In the genomic region with DNA sequence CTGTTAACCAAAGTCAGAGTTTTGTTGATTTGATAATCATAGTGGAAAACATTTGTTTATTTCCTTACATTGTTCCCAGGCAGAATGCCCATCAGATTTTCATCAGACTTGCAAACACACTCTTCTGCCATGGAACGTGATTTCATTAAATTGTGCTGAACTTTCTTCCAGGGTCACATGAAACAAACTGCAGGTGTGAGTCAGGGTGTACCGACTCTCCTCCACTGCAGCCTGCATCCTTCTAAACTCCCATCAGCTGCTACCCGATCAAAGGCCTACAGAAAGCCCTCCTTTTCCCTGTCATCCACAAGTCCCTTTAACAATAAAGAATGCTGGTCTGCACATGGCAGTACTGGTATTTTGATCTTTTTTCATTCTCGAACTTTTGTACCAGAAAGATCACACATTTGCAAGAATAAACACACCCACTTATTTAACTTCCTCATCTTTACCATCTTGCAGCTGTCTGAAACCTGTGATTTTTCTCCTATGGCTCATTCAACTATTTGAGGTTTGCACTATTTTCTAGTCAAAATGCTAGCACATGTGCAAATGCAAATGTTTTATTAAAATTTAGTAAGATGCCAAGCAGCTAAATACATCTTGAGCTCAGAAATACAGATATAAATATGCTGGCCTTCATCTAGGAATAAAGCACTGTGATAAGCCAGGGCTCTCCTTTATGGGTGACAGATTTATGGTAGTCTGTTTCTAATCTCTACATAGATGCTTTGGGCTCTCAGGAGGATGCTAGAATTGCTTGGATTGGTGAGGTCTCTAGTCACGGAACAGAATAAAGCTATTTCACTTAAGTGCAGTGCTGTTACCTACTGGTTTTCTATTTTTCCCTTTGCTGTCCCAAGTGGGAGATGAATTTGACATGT, we compare ENCODE assay signal across 18 cellular contexts. TPM values are rescaled to one million over a fixed set of nuclear protein-coding genes. Genes with fewer than 3 reads are reported as not detected.
A peak's percentile ranks its signal among the peaks of the same experiment; 100 is the strongest.
DNase-seq lines count a peak whose midpoint lies in the region; ATAC-seq and TF ChIP-seq lines count a peak whose summit lies in the region.
"Had no signal": no experiment of that assay in that cellular context is flagged by ENCODE, and none has a peak within 500 bp of the region (broad histone marks: within the 10 kb centered on the region; RNA-seq: fewer than 3 reads in every experiment).

No MANE protein-coding gene starts in this region.

- H3K4me2 ChIP-seq in Karpas-422 (ENCODE audit: low read depth, low read length, poor library complexity, severe bottlenecking): peak overlapping the region; percentile 41
- no peak overlapping the region for H3K4me2 ChIP-seq in neural progenitor cell

- 0 out of 2 replicates have a peak overlapping the region, but pooled peaks have one; percentile 8 for H2AFZ ChIP-seq in Karpas-422 (ENCODE audit: low read length)
- no peak overlapping the region for H2AFZ ChIP-seq in neural progenitor cell (replicated peaks)

- no peaks in the 10 kb centered on the region for H3K9me2 ChIP-seq in Karpas-422 (replicated peaks; ENCODE audit: insufficient read depth, low read length)

- H3K9ac ChIP-seq in Karpas-422 (ENCODE audit: low read length) (peak overlapping the region; percentile 8; the same call in 1 of the 2 replicates), neural progenitor cell (no peak overlapping the region)

- TF ChIP-seq POLR2A in heart left ventricle (IDR thresholded peaks at IDR 0.05): no peak

- ATAC-seq in GM19035 (IDR thresholded peaks at IDR 0.05; ENCODE audit: unreplicated experiment): peak; percentile 73
- peak; percentile 68 for ATAC-seq in HG02642 (IDR thresholded peaks at IDR 0.05; ENCODE audit: poor library complexity, unreplicated experiment)
- peak; percentile 61 to 84 for ATAC-seq in naive B cell (ENCODE audit: low read depth in 2 of 2)
- no peak for ATAC-seq in heart left ventricle
- ATAC-seq: HepG2 had no signal

- CTCF ChIA-PET in activated naive CD4-positive, alpha-beta T cell treated with anti-CD3 and anti-CD28 coated beads, Interleukin-2, amount 10 ng/mL, durations not matched to agents 7 days and 5 days (lab: Charles Lee): no interaction called here

- no peaks in the 10 kb centered on the region for H3K36me3 ChIP-seq in Karpas-422 (ENCODE audit: insufficient read depth, low read length)
- H3K36me3 ChIP-seq in heart left ventricle: no peaks in the 10 kb centered on the region
- no peaks in the 10 kb centered on the region for H3K36me3 ChIP-seq in neural progenitor cell

- H3K9me3 Mint-ChIP-seq in naive B cell (no peaks in the 10 kb centered on the region), neural progenitor cell (no peaks in the 10 kb centered on the region)
- H3K9me3 Mint-ChIP-seq in activated naive CD4-positive, alpha-beta T cell treated with anti-CD3 and anti-CD28 coated beads, Interleukin-2, amount 10 ng/mL, durations not matched to agents 7 days and 5 days: no peaks in the 10 kb centered on the region

- H3K4me3 Mint-ChIP-seq in naive B cell (peak overlapping the region in 7 of 8 donors; percentile 30 to 88 (median 69)), neural progenitor cell (no peak overlapping the region)
- no peak overlapping the region for H3K4me3 Mint-ChIP-seq in activated naive CD4-positive, alpha-beta T cell treated with anti-CD3 and anti-CD28 coated beads, Interleukin-2, amount 10 ng/mL, durations not matched to agents 7 days and 5 days
- H3K4me3 Mint-ChIP-seq: central memory CD8-positive, alpha-beta T cell had no signal

- 69 to 78% (median 73%) methylated on average over 5 of the region's 5 CpGs for WGBS in heart left ventricle, 4 donors

- intact Hi-C loops in heart left ventricle (cut with DNase I): loop anchor here in 1 of 10 donors (10.0 kb wide), 1 partner anchor 304 kb away; no protein-coding TSS in a partner anchor

- no peaks in the 10 kb centered on the region for H3K36me3 Mint-ChIP-seq in naive B cell
- no peaks in the 10 kb centered on the region for H3K36me3 Mint-ChIP-seq in neural progenitor cell
- H3K36me3 Mint-ChIP-seq in activated naive CD4-positive, alpha-beta T cell treated with anti-CD3 and anti-CD28 coated beads, Interleukin-2, amount 10 ng/mL, durations not matched to agents 7 days and 5 days: no peaks in the 10 kb centered on the region

- H3K27ac ChIP-seq in Karpas-422 (ENCODE audit: low read length): peak overlapping the region; percentile 46
- no peak overlapping the region for H3K27ac ChIP-seq in heart left ventricle
- H3K27ac ChIP-seq in neural progenitor cell: no peak overlapping the region
- H3K27ac ChIP-seq: C4-2B, skin epidermis had no signal

- peaks cover 8 to 38% (median 21%) of the 10 kb centered on the region in 3 donors for H3K4me1 Mint-ChIP-seq in naive B cell
- peaks cover 6% of the 10 kb centered on the region for H3K4me1 Mint-ChIP-seq in neural progenitor cell
- H3K4me1 Mint-ChIP-seq in activated naive CD4-positive, alpha-beta T cell treated with anti-CD3 and anti-CD28 coated beads, Interleukin-2, amount 10 ng/mL, durations not matched to agents 7 days and 5 days: no peaks in the 10 kb centered on the region
- H3K4me1 Mint-ChIP-seq: central memory CD8-positive, alpha-beta T cell had no signal

- no peak for TF ChIP-seq CTCF in heart left ventricle (IDR thresholded peaks at IDR 0.05)
- no peak for TF ChIP-seq CTCF in neural progenitor cell (IDR thresholded peaks at IDR 0.05)

- no peaks in the 10 kb centered on the region for H3K27me3 Mint-ChIP-seq in naive B cell
- no peaks in the 10 kb centered on the region for H3K27me3 Mint-ChIP-seq in neural progenitor cell (ENCODE audit: insufficient read depth, low read depth)
- no peaks in the 10 kb centered on the region for H3K27me3 Mint-ChIP-seq in activated naive CD4-positive, alpha-beta T cell treated with anti-CD3 and anti-CD28 coated beads, Interleukin-2, amount 10 ng/mL, durations not matched to agents 7 days and 5 days
- H3K27me3 Mint-ChIP-seq: central memory CD8-positive, alpha-beta T cell had no signal

- H3K4me3 ChIP-seq in Karpas-422 (ENCODE audit: low read length) (peak overlapping the region; percentile 14), heart left ventricle (no peak overlapping the region), neural progenitor cell (no peak overlapping the region)
- H3K4me3 ChIP-seq: skin epidermis had no signal

- no peaks in the 10 kb centered on the region for H3F3A ChIP-seq in neural progenitor cell (ENCODE audit: low read depth)

- H3K27me3 ChIP-seq in Karpas-422 (ENCODE audit: low read length) (no peaks in the 10 kb centered on the region), heart left ventricle (no peaks in the 10 kb centered on the region), neural progenitor cell (no peaks in the 10 kb centered on the region)

- H3K27ac Mint-ChIP-seq in naive B cell (peak overlapping the region; percentile 3 to 84 (median 52)), neural progenitor cell (no peak overlapping the region)
- no peak overlapping the region for H3K27ac Mint-ChIP-seq in activated naive CD4-positive, alpha-beta T cell treated with anti-CD3 and anti-CD28 coated beads, Interleukin-2, amount 10 ng/mL, durations not matched to agents 7 days and 5 days

- H4K20me1 ChIP-seq in Karpas-422 (ENCODE audit: insufficient read depth, low read depth, low read length) (no peaks in the 10 kb centered on the region), neural progenitor cell (ENCODE audit: low read depth) (no peaks in the 10 kb centered on the region)

- no peaks in the 10 kb centered on the region for H3K9me3 ChIP-seq in Karpas-422 (ENCODE audit: low read length)
- H3K9me3 ChIP-seq in heart left ventricle: no peaks in the 10 kb centered on the region
- no peaks in the 10 kb centered on the region for H3K9me3 ChIP-seq in neural progenitor cell (ENCODE audit: low read depth)

- peak; percentile 70 for DNase-seq in Karpas-422
- DNase-seq in naive B cell: peak; percentile 23
- no peak for DNase-seq in SIG-M5 (lab: John Stamatoyannopoulos, UW)
- DNase-seq in heart left ventricle: no peak
- DNase-seq in neural progenitor cell (ENCODE audit: low spot score): no peak
- DNase-seq in activated naive CD4-positive, alpha-beta T cell treated with anti-CD3 and anti-CD28 coated beads, Interleukin-2, amount 10 ng/mL, durations not matched to agents 7 days and 5 days: no peak
- DNase-seq: activated CD4-positive, CD25-positive, alpha-beta regulatory T cell treated with anti-CD3 and anti-CD28 coated beads, Interleukin-2, amount 50 U/mL, for 72 hours; activated T-cell treated with anti-CD3 and anti-CD28 coated beads for 4 hours; islet precursor cell; mesendoderm; NCI-H1105 treated with DMSO at 0.1 percent for 48 hours had no signal

- H3K4me1 ChIP-seq in Karpas-422 (ENCODE audit: low read length) (peaks cover 27% of the 10 kb centered on the region), heart left ventricle (peaks cover 0 to 10% (median 2%) of the 10 kb centered on the region in 12 donors), neural progenitor cell (no peaks in the 10 kb centered on the region)

- H3K79me2 ChIP-seq in Karpas-422 (ENCODE audit: low read length) (no peaks in the 10 kb centered on the region), neural progenitor cell (ENCODE audit: low read depth) (no peaks in the 10 kb centered on the region)

RNA-seq across cellular contexts. Expression of gene ARHGAP24, which starts 25.8 kb away (rescaled TPM):
- 40.0 and 65.1 TPM in 2 replicates for total RNA-seq in Karpas-422 (2014; rRNA removed; shearing (Covaris generic); ENCODE audit: low replicate concordance)
- polyA plus RNA-seq in naive B cell (ENCODE audit: low read depth in 6 of 6) (100 to 1,000 TPM in 4 of 6 donors, 10 to 100 TPM in 2; 32.0 to 136 (median 109) TPM), heart left ventricle (10 to 100 TPM in 1 of 2 donors, 1 to 10 TPM in 1; 4.5 to 15.2 TPM)
- total RNA-seq in heart left ventricle (10 to 100 TPM; 14.9 to 36.9 (median 25.1) TPM), neural progenitor cell (ENCODE audit: low replicate concordance) (2.2 and 2.6 TPM in 2 replicates)
- total RNA-seq: T-helper 1 cell treated with Interleukin-12 subunit alpha and Interleukin-12 subunit beta and Interleukin-4 antibody, amounts not matched to agents 30 ng/mL and 1 ng/mL, for 36 hours had no signal

Comparison
In these comparisons a context has a peak if more than half of its experiments do, and no peak if none do; other contexts are left out.
1. ATAC-seq: peak in GM19035 (single experiment), HG02642 (single experiment) and naive B cell (2 of 2); none in heart left ventricle (0 of 4).
2. DNase-seq: peak in Karpas-422 (single experiment) and naive B cell (single experiment); none in SIG-M5 (single experiment), heart left ventricle (0 of 5), neural progenitor cell (single experiment) and activated naive CD4-positive, alpha-beta T cell treated with anti-CD3 and anti-CD28 coated beads, Interleukin-2, amount 10 ng/mL, durations not matched to agents 7 days and 5 days (single experiment).
3. H3K27ac Mint-ChIP-seq: peak in naive B cell (6 of 6); none in neural progenitor cell (single experiment) and activated naive CD4-positive, alpha-beta T cell treated with anti-CD3 and anti-CD28 coated beads, Interleukin-2, amount 10 ng/mL, durations not matched to agents 7 days and 5 days (single experiment).
4. H3K4me3 Mint-ChIP-seq: peak in naive B cell (7 of 8); none in neural progenitor cell (single experiment) and activated naive CD4-positive, alpha-beta T cell treated with anti-CD3 and anti-CD28 coated beads, Interleukin-2, amount 10 ng/mL, durations not matched to agents 7 days and 5 days (single experiment).